1 cellular context compared by ENCODE assay signal in the genomic region with DNA sequence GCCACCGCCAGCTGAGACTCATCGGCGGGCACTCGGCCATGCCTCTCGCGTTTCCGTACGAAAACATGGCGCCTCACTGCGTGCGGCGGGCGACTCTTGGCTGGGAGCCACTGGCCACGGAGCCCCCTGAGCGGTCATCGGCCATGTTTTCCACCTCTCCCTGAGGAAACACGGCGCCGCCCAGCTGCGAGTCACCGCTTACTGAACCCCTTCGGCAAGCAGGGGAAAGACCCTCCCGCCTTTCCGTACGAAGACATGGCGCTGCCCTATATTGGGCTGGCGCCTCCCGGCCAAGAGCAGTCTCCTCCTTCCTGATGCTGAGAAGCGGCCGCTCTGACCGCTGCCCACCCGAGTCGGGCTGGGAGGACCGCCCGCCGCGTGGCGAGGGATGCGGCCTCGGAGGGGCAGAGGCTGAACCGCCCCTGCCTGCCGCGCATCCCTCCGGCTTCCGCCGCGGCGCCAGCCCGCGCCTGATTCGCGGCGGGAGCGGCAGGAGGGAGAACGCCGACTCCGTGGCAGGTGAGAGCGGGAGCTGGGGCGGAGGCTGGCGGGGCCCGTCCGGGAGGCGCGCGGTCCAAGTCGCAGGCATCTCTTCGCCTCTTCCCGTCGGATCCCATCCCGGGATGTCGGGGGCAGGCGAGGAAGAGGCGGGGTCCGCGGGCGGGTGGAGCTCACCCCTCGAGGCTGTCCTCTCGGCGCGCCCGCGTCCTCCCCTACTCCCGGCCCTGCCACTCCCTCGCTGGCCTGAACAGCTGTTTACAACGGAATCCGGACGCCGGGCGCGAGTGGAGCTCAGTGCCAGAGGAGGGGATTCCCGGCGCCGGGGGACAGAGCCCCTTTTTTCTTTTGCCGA.
TF ChIP-seq lines count a peak whose summit lies in the region.

A gene with protein sequence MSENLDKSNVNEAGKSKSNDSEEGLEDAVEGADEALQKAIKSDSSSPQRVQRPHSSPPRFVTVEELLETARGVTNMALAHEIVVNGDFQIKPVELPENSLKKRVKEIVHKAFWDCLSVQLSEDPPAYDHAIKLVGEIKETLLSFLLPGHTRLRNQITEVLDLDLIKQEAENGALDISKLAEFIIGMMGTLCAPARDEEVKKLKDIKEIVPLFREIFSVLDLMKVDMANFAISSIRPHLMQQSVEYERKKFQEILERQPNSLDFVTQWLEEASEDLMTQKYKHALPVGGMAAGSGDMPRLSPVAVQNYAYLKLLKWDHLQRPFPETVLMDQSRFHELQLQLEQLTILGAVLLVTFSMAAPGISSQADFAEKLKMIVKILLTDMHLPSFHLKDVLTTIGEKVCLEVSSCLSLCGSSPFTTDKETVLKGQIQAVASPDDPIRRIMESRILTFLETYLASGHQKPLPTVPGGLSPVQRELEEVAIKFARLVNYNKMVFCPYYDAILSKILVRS (plus strand): TSS at position 299 of the 853 bp plus-strand sequence. CDS start 4,202 bp downstream, outside the sequence.

TF ChIP-seq in HEK293, 187 proteins besides CTCF, POLR2A, EP300 and RAD21 (continued from another document and continues in another):
- TF ChIP-seq, protein P1, sequence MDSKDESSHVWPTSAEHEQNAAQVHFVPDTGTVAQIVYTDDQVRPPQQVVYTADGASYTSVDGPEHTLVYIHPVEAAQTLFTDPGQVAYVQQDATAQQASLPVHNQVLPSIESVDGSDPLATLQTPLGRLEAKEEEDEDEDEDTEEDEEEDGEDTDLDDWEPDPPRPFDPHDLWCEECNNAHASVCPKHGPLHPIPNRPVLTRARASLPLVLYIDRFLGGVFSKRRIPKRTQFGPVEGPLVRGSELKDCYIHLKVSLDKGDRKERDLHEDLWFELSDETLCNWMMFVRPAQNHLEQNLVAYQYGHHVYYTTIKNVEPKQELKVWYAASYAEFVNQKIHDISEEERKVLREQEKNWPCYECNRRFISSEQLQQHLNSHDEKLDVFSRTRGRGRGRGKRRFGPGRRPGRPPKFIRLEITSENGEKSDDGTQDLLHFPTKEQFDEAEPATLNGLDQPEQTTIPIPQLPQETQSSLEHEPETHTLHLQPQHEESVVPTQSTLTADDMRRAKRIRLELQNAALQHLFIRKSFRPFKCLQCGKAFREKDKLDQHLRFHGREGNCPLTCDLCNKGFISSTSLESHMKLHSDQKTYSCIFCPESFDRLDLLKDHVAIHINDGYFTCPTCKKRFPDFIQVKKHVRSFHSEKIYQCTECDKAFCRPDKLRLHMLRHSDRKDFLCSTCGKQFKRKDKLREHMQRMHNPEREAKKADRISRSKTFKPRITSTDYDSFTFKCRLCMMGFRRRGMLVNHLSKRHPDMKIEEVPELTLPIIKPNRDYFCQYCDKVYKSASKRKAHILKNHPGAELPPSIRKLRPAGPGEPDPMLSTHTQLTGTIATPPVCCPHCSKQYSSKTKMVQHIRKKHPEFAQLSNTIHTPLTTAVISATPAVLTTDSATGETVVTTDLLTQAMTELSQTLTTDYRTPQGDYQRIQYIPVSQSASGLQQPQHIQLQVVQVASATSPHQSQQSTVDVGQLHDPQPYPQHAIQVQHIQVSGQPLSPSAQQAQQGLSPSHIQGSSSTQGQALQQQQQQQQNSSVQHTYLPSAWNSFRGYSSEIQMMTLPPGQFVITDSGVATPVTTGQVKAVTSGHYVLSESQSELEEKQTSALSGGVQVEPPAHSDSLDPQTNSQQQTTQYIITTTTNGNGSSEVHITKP (tag by site-specific recombination; IDR thresholded peaks at IDR 0.05) = peak; percentile 39; the same call in 1 of the 2 replicates
- TF ChIP-seq YY2 (tag by site-specific recombination; IDR thresholded peaks at IDR 0.05) (peak; percentile 100), KLF9 (tag by site-specific recombination; IDR thresholded peaks at IDR 0.05; ENCODE audit: low read depth) (peak; percentile 64), SP3 (tag by site-specific recombination; IDR thresholded peaks at IDR 0.05) (peak; percentile 89), SP2 (tag by site-specific recombination; IDR thresholded peaks at IDR 0.05) (peak; percentile 62), ZBTB48 (tag by site-specific recombination; IDR thresholded peaks at IDR 0.05) (peak; percentile 52; the same call in 1 of the 2 replicates), ZFHX2 (tag by site-specific recombination; conservative IDR thresholded peaks at IDR 0.05) (peak; percentile 71), ZNF140 (tag by site-specific recombination; IDR thresholded peaks at IDR 0.05) (no peak), KLF1 (tag by site-specific recombination; IDR thresholded peaks at IDR 0.05) (peak; percentile 64), MEIS1 (CRISPR knock-in tag; IDR thresholded peaks at IDR 0.05; ENCODE audit: borderline replicate concordance) (no peak; the same call in 1 of the 2 replicates), ZNF645 (tag by site-specific recombination; IDR thresholded peaks at IDR 0.05) (no peak), ZNF76 (tag by site-specific recombination; IDR thresholded peaks at IDR 0.05; ENCODE audit: borderline replicate concordance, low read depth) (peak; percentile 86), ZNF558 (tag by site-specific recombination; IDR thresholded peaks at IDR 0.05) (no peak), HOXD13 (CRISPR knock-in tag; IDR thresholded peaks at IDR 0.05; ENCODE audit: borderline replicate concordance) (no peak), ZNF366 (tag by site-specific recombination; conservative IDR thresholded peaks at IDR 0.05) (peak; percentile 5), SP7 (tag by site-specific recombination; IDR thresholded peaks at IDR 0.05) (peak; percentile 60), ZNF324 (tag by site-specific recombination; IDR thresholded peaks at IDR 0.05) (0 out of 2 replicates have a peak, but pooled peaks have one; percentile 72), ZNF621 (tag by site-specific recombination; IDR thresholded peaks at IDR 0.05) (no peak), ZNF24 (tag by site-specific recombination; IDR thresholded peaks at IDR 0.05) (0 out of 2 replicates have a peak, but pooled peaks have one; percentile 25), ZSCAN30 (tag by site-specific recombination; IDR thresholded peaks at IDR 0.05) (peak; percentile 95), ZNF335 (tag by site-specific recombination; conservative IDR thresholded peaks at IDR 0.05) (peak; percentile 88), GLIS2 (tag by site-specific recombination; IDR thresholded peaks at IDR 0.05) (peak; percentile 40; the same call in 1 of the 2 replicates), ZNF362 (tag by site-specific recombination; IDR thresholded peaks at IDR 0.05) (no peak), ZNF433 (tag by site-specific recombination; IDR thresholded peaks at IDR 0.05; ENCODE audit: low read depth) (no peak), ZXDB (tag by site-specific recombination; IDR thresholded peaks at IDR 0.05) (peak; percentile 91), ZNF639 (tag by site-specific recombination; IDR thresholded peaks at IDR 0.05) (0 out of 2 replicates have a peak, but pooled peaks have one; percentile 56), KLF8 (tag by site-specific recombination; IDR thresholded peaks at IDR 0.05) (peak; percentile 74; the same call in 1 of the 2 replicates), ZNF747 (tag by site-specific recombination; IDR thresholded peaks at IDR 0.05) (no peak), ZBTB8A (tag by site-specific recombination; IDR thresholded peaks at IDR 0.05) (peak; percentile 88), ZNF354C (tag by site-specific recombination; IDR thresholded peaks at IDR 0.05; ENCODE audit: borderline replicate concordance, low read depth) (no peak), ZNF423 (tag by site-specific recombination; IDR thresholded peaks at IDR 0.05) (0 out of 2 replicates have a peak, but pooled peaks have one; percentile 21), RBAK (tag by site-specific recombination; IDR thresholded peaks at IDR 0.05) (no peak)
- TF ChIP-seq, protein P2, sequence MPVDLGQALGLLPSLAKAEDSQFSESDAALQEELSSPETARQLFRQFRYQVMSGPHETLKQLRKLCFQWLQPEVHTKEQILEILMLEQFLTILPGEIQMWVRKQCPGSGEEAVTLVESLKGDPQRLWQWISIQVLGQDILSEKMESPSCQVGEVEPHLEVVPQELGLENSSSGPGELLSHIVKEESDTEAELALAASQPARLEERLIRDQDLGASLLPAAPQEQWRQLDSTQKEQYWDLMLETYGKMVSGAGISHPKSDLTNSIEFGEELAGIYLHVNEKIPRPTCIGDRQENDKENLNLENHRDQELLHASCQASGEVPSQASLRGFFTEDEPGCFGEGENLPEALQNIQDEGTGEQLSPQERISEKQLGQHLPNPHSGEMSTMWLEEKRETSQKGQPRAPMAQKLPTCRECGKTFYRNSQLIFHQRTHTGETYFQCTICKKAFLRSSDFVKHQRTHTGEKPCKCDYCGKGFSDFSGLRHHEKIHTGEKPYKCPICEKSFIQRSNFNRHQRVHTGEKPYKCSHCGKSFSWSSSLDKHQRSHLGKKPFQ (tag by site-specific recombination; IDR thresholded peaks at IDR 0.05) = no peak
- TF ChIP-seq, protein P3, sequence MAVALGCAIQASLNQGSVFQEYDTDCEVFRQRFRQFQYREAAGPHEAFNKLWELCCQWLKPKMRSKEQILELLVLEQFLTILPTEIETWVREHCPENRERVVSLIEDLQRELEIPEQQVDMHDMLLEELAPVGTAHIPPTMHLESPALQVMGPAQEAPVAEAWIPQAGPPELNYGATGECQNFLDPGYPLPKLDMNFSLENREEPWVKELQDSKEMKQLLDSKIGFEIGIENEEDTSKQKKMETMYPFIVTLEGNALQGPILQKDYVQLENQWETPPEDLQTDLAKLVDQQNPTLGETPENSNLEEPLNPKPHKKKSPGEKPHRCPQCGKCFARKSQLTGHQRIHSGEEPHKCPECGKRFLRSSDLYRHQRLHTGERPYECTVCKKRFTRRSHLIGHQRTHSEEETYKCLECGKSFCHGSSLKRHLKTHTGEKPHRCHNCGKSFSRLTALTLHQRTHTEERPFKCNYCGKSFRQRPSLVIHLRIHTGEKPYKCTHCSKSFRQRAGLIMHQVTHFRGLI (tag by site-specific recombination; IDR thresholded peaks at IDR 0.05) = peak; percentile 45; the same call in 1 of the 2 replicates
- TF ChIP-seq, protein P4, sequence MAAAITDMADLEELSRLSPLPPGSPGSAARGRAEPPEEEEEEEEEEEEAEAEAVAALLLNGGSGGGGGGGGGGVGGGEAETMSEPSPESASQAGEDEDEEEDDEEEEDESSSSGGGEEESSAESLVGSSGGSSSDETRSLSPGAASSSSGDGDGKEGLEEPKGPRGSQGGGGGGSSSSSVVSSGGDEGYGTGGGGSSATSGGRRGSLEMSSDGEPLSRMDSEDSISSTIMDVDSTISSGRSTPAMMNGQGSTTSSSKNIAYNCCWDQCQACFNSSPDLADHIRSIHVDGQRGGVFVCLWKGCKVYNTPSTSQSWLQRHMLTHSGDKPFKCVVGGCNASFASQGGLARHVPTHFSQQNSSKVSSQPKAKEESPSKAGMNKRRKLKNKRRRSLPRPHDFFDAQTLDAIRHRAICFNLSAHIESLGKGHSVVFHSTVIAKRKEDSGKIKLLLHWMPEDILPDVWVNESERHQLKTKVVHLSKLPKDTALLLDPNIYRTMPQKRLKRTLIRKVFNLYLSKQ (tag by site-specific recombination; IDR thresholded peaks at IDR 0.05; ENCODE audit: borderline replicate concordance) = no peak
- TF ChIP-seq, protein P5, sequence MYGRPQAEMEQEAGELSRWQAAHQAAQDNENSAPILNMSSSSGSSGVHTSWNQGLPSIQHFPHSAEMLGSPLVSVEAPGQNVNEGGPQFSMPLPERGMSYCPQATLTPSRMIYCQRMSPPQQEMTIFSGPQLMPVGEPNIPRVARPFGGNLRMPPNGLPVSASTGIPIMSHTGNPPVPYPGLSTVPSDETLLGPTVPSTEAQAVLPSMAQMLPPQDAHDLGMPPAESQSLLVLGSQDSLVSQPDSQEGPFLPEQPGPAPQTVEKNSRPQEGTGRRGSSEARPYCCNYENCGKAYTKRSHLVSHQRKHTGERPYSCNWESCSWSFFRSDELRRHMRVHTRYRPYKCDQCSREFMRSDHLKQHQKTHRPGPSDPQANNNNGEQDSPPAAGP (tag by site-specific recombination; IDR thresholded peaks at IDR 0.05) = peak; percentile 29
